ENCODE assay signal across 8 cellular contexts in genomic region chr16:24728891-24729242, GRCh38. TPM values are rescaled to one million over a fixed set of nuclear protein-coding genes. Genes with fewer than 3 reads are reported as not detected.
A peak's percentile ranks its signal among the peaks of the same experiment; 100 is the strongest.
DNase-seq lines count a peak whose midpoint lies in the region; ATAC-seq lines count a peak whose summit lies in the region.

No MANE protein-coding gene starts in this region.

- H3K27ac Mint-ChIP-seq in stimulated activated naive CD8-positive, alpha-beta T cell treated with anti-CD3 and anti-CD28 coated beads, Interleukin-15, Interleukin-2, amounts not matched to agents 100 ng/mL and 50 ng/mL, for 24 hours: peak overlapping the region; percentile 97
- H3K27ac Mint-ChIP-seq in stimulated activated naive CD8-positive, alpha-beta T cell treated with anti-CD3 and anti-CD28 coated beads, Interleukin-15, amount 100 ng/mL, for 72 hours: peak overlapping the region; percentile 95 to 97

- no peaks in the 10 kb centered on the region for H3K9me3 Mint-ChIP-seq in stimulated activated naive CD8-positive, alpha-beta T cell treated with anti-CD3 and anti-CD28 coated beads, Interleukin-15, Interleukin-2, amounts not matched to agents 100 ng/mL and 50 ng/mL, for 24 hours
- H3K9me3 Mint-ChIP-seq in stimulated activated naive CD8-positive, alpha-beta T cell treated with anti-CD3 and anti-CD28 coated beads, Interleukin-15, amount 100 ng/mL, for 72 hours: no peaks in the 10 kb centered on the region

- peaks cover 44% of the 10 kb centered on the region for H3K4me1 Mint-ChIP-seq in stimulated activated naive CD8-positive, alpha-beta T cell treated with anti-CD3 and anti-CD28 coated beads, Interleukin-15, Interleukin-2, amounts not matched to agents 100 ng/mL and 50 ng/mL, for 24 hours (ENCODE audit: low read depth)
- H3K4me1 Mint-ChIP-seq in stimulated activated naive CD8-positive, alpha-beta T cell treated with anti-CD3 and anti-CD28 coated beads, Interleukin-15, amount 100 ng/mL, for 72 hours: peaks cover 35% of the 10 kb centered on the region

- DNase-seq in stimulated activated naive CD8-positive, alpha-beta T cell treated with anti-CD3 and anti-CD28 coated beads, Interleukin-15, Interleukin-2, amounts not matched to agents 100 U/mL and 50 U/mL, for 24 hours: no peak
- DNase-seq in activated CD8-positive, alpha-beta memory T cell treated with anti-CD3 and anti-CD28 coated beads, Interleukin-2, amount 50 U/mL, for 4 hours: peak; percentile 25
- no peak for DNase-seq in stimulated activated naive CD8-positive, alpha-beta T cell treated with anti-CD3 and anti-CD28 coated beads, Interleukin-15, amount 100 ng/mL, for 72 hours
- DNase-seq in epidermal melanocyte (ENCODE audit: insufficient read length, low spot score): no peak
- no peak for DNase-seq in dermis blood vessel endothelial cell

- peak overlapping the region; percentile 91 for H3K4me3 Mint-ChIP-seq in stimulated activated naive CD8-positive, alpha-beta T cell treated with anti-CD3 and anti-CD28 coated beads, Interleukin-15, Interleukin-2, amounts not matched to agents 100 ng/mL and 50 ng/mL, for 24 hours
- H3K4me3 Mint-ChIP-seq in stimulated activated naive CD8-positive, alpha-beta T cell treated with anti-CD3 and anti-CD28 coated beads, Interleukin-15, amount 100 ng/mL, for 72 hours: peak overlapping the region; percentile 78 to 89

- peaks cover 25% of the 10 kb centered on the region for H3K36me3 Mint-ChIP-seq in stimulated activated naive CD8-positive, alpha-beta T cell treated with anti-CD3 and anti-CD28 coated beads, Interleukin-15, Interleukin-2, amounts not matched to agents 100 ng/mL and 50 ng/mL, for 24 hours (ENCODE audit: low read depth)

- no peaks in the 10 kb centered on the region for H3K27me3 Mint-ChIP-seq in stimulated activated naive CD8-positive, alpha-beta T cell treated with anti-CD3 and anti-CD28 coated beads, Interleukin-15, Interleukin-2, amounts not matched to agents 100 ng/mL and 50 ng/mL, for 24 hours
- no peaks in the 10 kb centered on the region for H3K27me3 Mint-ChIP-seq in stimulated activated naive CD8-positive, alpha-beta T cell treated with anti-CD3 and anti-CD28 coated beads, Interleukin-15, amount 100 ng/mL, for 72 hours

- no peak for ATAC-seq in stimulated activated naive CD8-positive, alpha-beta T cell treated with anti-CD3 and anti-CD28 coated beads, Interleukin-15, Interleukin-2, amounts not matched to agents 100 U/mL and 50 U/mL, for 24 hours
- ATAC-seq in stimulated activated naive CD8-positive, alpha-beta T cell treated with anti-CD3 and anti-CD28 coated beads, Interleukin-15, amount 100 ng/mL, for 72 hours: no peak
- ATAC-seq in GM19395 (IDR thresholded peaks at IDR 0.05; ENCODE audit: unreplicated experiment): no peak

- H3K9me3 ChIP-seq in iPS-18c (ENCODE audit: control insufficient read depth, insufficient read depth, low read length): no peaks in the 10 kb centered on the region

- H3K4me3 ChIP-seq in iPS-18c (ENCODE audit: insufficient read depth, low read depth, low read length): peak overlapping the region; percentile 81

RNA-seq across cellular contexts. Expression of gene TNRC6A, which starts 0.6 kb away (rescaled TPM):
- 31.4 and 47.1 TPM in 2 replicates for total RNA-seq in dermis blood vessel endothelial cell
